ENCODE assay signal across 29 cellular contexts in the genomic region with DNA sequence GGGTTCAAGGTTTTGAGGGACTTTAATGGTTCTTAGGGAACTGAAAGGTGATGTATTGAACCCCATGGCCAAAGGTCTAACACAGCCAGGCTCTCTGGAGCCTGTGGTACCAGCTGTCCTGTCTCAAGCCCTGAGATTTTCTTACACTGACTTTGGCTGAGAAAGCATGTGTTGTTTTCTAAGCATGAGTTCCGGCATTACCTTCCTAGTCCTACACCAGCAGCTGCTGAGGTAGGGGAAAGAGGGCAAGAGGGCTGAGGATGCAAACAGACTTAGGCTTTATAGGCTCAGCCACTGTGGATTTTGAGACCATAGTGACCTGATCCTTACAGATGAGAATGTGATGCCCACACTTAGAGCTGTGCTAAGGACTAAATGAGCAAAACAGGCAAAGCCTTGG.
"Had no signal": no experiment of that assay in that cellular context is flagged by ENCODE, and none has a peak within 500 bp of the region (broad histone marks: within the 10 kb centered on the region; RNA-seq: fewer than 3 reads in every experiment).

No MANE protein-coding gene starts in this region.

- H3K9ac ChIP-seq: neural progenitor cell had no signal

- H2AFZ ChIP-seq: neural progenitor cell had no signal

- H3K4me3 Mint-ChIP-seq: activated CD8-positive, alpha-beta T cell treated with anti-CD3 and anti-CD28 coated beads for 36 hours; activated naive CD4-positive, alpha-beta T cell treated with anti-CD3 and anti-CD28 coated beads for 36 hours; activated naive CD8-positive, alpha-beta T cell treated with anti-CD3 and anti-CD28 coated beads, Interleukin-2, amount 10 ng/mL, durations not matched to agents 7 days and 5 days; activated T-helper 1 cell treated with anti-CD3 and anti-CD28 coated beads, Interleukin-12 subunit alpha, Interleukin-12 subunit beta, Interleukin-2, Interleukin-4 antibody, amounts not matched to agents 30 ng/mL and 10 ng/mL and 1 ng/mL, durations not matched to agents 14 hours and 24 hours and 36 hours; brain; effector memory CD8-positive, alpha-beta T cell; mesothelial cell of epicardium; natural killer cell; neural progenitor cell had no signal

- H3K27ac ChIP-seq: ascending aorta, cardiac muscle cell, coronary artery, dorsolateral prefrontal cortex, neural progenitor cell, suprapubic skin, tibial nerve had no signal

- FAIRE-seq: islet of Langerhans had no signal

- H3K36me3 ChIP-seq: ascending aorta, cardiac muscle cell, gastrocnemius medialis, neural progenitor cell, suprapubic skin, tibial nerve had no signal

- H3K9me3 ChIP-seq: ascending aorta, gastrocnemius medialis, suprapubic skin, tibial nerve had no signal

- H3K27me3 ChIP-seq: ascending aorta, cardiac muscle cell, dorsolateral prefrontal cortex, gastrocnemius medialis, suprapubic skin, tibial nerve had no signal

- H3K27me3 Mint-ChIP-seq: brain had no signal

- H3K27ac Mint-ChIP-seq: activated CD8-positive, alpha-beta T cell treated with anti-CD3 and anti-CD28 coated beads for 36 hours; activated naive CD4-positive, alpha-beta T cell treated with anti-CD3 and anti-CD28 coated beads for 36 hours; activated naive CD8-positive, alpha-beta T cell treated with anti-CD3 and anti-CD28 coated beads, Interleukin-2, amount 10 ng/mL, durations not matched to agents 7 days and 5 days; activated T-helper 1 cell treated with anti-CD3 and anti-CD28 coated beads, Interleukin-12 subunit alpha, Interleukin-12 subunit beta, Interleukin-2, Interleukin-4 antibody, amounts not matched to agents 30 ng/mL and 10 ng/mL and 1 ng/mL, durations not matched to agents 14 hours and 24 hours and 36 hours; effector memory CD8-positive, alpha-beta T cell; mesothelial cell of epicardium; natural killer cell; neural progenitor cell had no signal

- H3K4me1 Mint-ChIP-seq: activated naive CD8-positive, alpha-beta T cell treated with anti-CD3 and anti-CD28 coated beads, Interleukin-2, amount 10 ng/mL, durations not matched to agents 7 days and 5 days; natural killer cell had no signal

- H3K4me2 ChIP-seq: neural progenitor cell had no signal

- H3K4me3 ChIP-seq: ascending aorta, cardiac muscle cell, coronary artery, dorsolateral prefrontal cortex, gastrocnemius medialis, neural progenitor cell, suprapubic skin, tibial nerve had no signal

- H3K36me3 Mint-ChIP-seq: activated naive CD8-positive, alpha-beta T cell treated with anti-CD3 and anti-CD28 coated beads, Interleukin-2, amount 10 ng/mL, durations not matched to agents 7 days and 5 days; brain; natural killer cell; neural progenitor cell had no signal

- DNase-seq: activated CD4-positive, alpha-beta T cell treated with anti-CD3 and anti-CD28 coated beads for 1 hour; activated CD4-positive, alpha-beta T cell treated with anti-CD3 and anti-CD28 coated beads, Interleukin-2, amount 50 U/mL, for 1 hour; activated CD8-positive, alpha-beta T cell treated with anti-CD3 and anti-CD28 coated beads for 36 hours; activated effector memory CD4-positive, alpha-beta T cell treated with anti-CD3 and anti-CD28 coated beads, Interleukin-2, amount 50 U/mL, for 16 hours; activated naive CD4-positive, alpha-beta T cell treated with anti-CD3 and anti-CD28 coated beads for 36 hours; activated naive CD8-positive, alpha-beta T cell treated with anti-CD3 and anti-CD28 coated beads, Interleukin-2, amount 10 ng/mL, durations not matched to agents 7 days and 5 days; activated T-cell treated with anti-CD3 and anti-CD28 coated beads, Interleukin-2, amount 50 U/mL, for 1 hour; effector memory CD8-positive, alpha-beta T cell; erythroblast; gastrocnemius medialis; glutamatergic neuron; left cardiac atrium; left ventricle myocardium superior; natural killer cell; posterior cingulate gyrus; stimulated activated CD4-positive, alpha-beta T cell treated with anti-CD3 and anti-CD28 coated beads, Interleukin-15, amount 100 ng/mL, for 24 hours; stimulated activated CD4-positive, alpha-beta T cell treated with anti-CD3 and anti-CD28 coated beads, Interleukin-2, amount 100 ng/mL, for 24 hours; stimulated activated naive CD4-positive, alpha-beta T cell had no signal

- H3K9me3 Mint-ChIP-seq: activated CD8-positive, alpha-beta T cell treated with anti-CD3 and anti-CD28 coated beads for 36 hours; activated naive CD4-positive, alpha-beta T cell treated with anti-CD3 and anti-CD28 coated beads for 36 hours; activated naive CD8-positive, alpha-beta T cell treated with anti-CD3 and anti-CD28 coated beads, Interleukin-2, amount 10 ng/mL, durations not matched to agents 7 days and 5 days; activated T-helper 1 cell treated with anti-CD3 and anti-CD28 coated beads, Interleukin-12 subunit alpha, Interleukin-12 subunit beta, Interleukin-2, Interleukin-4 antibody, amounts not matched to agents 30 ng/mL and 10 ng/mL and 1 ng/mL, durations not matched to agents 14 hours and 24 hours and 36 hours; effector memory CD8-positive, alpha-beta T cell; neural progenitor cell had no signal
